ENCODE assay signal across 8 cellular contexts in the genomic region with DNA sequence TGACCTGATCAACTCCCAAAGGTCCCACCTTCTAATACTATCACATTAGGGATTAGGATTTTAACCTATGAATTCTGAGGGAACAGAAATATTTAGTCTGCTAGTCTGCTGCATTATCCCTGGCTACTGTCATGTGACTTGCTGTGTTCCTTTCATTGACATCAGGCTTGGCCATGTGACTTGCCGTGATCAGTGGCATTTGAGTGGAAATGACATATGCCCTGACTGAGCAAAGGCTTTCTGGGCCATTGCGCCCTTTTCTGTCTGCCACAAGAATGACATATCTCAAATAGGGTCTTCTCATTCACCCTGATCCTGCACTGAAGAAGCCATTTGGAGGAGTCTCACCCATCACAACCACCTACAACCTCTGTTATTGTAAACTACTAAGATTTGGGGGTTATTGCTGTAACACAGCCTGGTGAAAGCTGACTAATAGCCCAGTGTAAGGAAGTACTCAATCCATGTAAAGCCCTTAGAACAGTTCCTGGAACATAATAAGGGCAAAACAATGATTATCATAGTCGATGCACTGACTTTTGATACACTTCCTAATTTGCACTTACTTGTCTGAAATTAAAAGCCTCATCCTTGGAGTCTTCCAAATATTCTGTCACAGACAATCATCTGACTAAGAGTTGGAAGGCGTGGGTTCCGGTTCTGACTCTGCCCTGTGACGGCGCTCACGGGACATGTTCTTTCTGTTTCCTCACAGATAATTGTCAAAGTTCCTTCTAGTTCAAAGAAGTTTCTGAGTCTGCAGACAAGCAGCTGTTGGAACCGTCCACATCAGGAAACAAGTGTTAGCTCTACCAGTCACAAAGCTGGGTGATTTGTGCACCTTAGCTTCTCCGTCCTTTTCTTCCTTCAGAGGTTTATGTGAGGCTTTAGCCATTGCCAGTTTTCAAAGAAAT. TPM values are rescaled to one million over a fixed set of nuclear protein-coding genes. Genes with fewer than 3 reads are reported as not detected.
DNase-seq lines count a peak whose midpoint lies in the region; ATAC-seq and TF ChIP-seq lines count a peak whose summit lies in the region.

No MANE protein-coding gene starts in this region.

- H3K27ac ChIP-seq in MM.1S (ENCODE audit: low read length): peak overlapping the region; percentile 93

- H3K9me2 ChIP-seq in MM.1S (replicated peaks; ENCODE audit: insufficient read depth, low read length): no peaks in the 10 kb centered on the region

- H4K20me1 ChIP-seq in MM.1S (ENCODE audit: insufficient read depth, low read length): no peaks in the 10 kb centered on the region

- no peaks in the 10 kb centered on the region for H3K27me3 Mint-ChIP-seq in activated T-cell treated with anti-CD3 and anti-CD28 coated beads, Interleukin-2, amount 50 U/mL, for 24 hours

- H3K36me3 ChIP-seq in MM.1S (replicated peaks; ENCODE audit: insufficient read depth, low read length): no peaks in the 10 kb centered on the region

- peak overlapping the region; percentile 67 for H3K9ac ChIP-seq in MM.1S (ENCODE audit: low read length)

- no peaks in the 10 kb centered on the region for H3K9me3 ChIP-seq in MM.1S (replicated peaks; ENCODE audit: insufficient read depth, low read length)

- DNase-seq in MM.1S: peak; percentile 88
- peak; percentile 69 for DNase-seq in activated T-cell treated with anti-CD3 and anti-CD28 coated beads, Interleukin-2, amount 50 U/mL, for 24 hours
- DNase-seq in left ventricle myocardium superior: peak; percentile 70
- DNase-seq in stimulated activated CD4-positive, alpha-beta T cell treated with anti-CD3 and anti-CD28 coated beads, TNF-alpha, amount 100 ng/mL, for 4 hours (ENCODE audit: low read depth in 3 of 3): peak; percentile 22 to 39 (median 37)
- DNase-seq in kidney glomerular epithelial cell (lab: John Stamatoyannopoulos, UW): no peak
- no peak for DNase-seq in SW480 (ENCODE audit: low spot score)
- DNase-seq in GOT3 (lab: John Stamatoyannopoulos, UW): no peak

- peak; percentile 23 for TF ChIP-seq CTCF in MM.1S (IDR thresholded peaks at IDR 0.05; ENCODE audit: low read length)

- H3K4me3 ChIP-seq in MM.1S (ENCODE audit: low read length): peak overlapping the region; percentile 41

- no peaks in the 10 kb centered on the region for H3K9me3 Mint-ChIP-seq in activated T-cell treated with anti-CD3 and anti-CD28 coated beads, Interleukin-2, amount 50 U/mL, for 24 hours

- peak overlapping the region; percentile 41 for H2AFZ ChIP-seq in MM.1S (ENCODE audit: low read length)

- H3K79me2 ChIP-seq in MM.1S (ENCODE audit: low read length): no peaks in the 10 kb centered on the region

- peak overlapping the region; percentile 65 for H3K27ac Mint-ChIP-seq in activated T-cell treated with anti-CD3 and anti-CD28 coated beads, Interleukin-2, amount 50 U/mL, for 24 hours

- ATAC-seq in GM21360 (IDR thresholded peaks at IDR 0.05; ENCODE audit: unreplicated experiment) (peak; percentile 61), left ventricle myocardium superior (peak; percentile 86)

- H3F3A ChIP-seq in MM.1S (ENCODE audit: insufficient read depth, low read length): peaks cover 27% of the 10 kb centered on the region

- intact Hi-C loops in left ventricle myocardium superior (cut with micrococcal nuclease): no loop called here

- peaks cover 53% of the 10 kb centered on the region for H3K4me1 ChIP-seq in MM.1S (ENCODE audit: low read length)

- H3K36me3 Mint-ChIP-seq in activated T-cell treated with anti-CD3 and anti-CD28 coated beads, Interleukin-2, amount 50 U/mL, for 24 hours (ENCODE audit: low read depth): no peaks in the 10 kb centered on the region

- H3K4me1 Mint-ChIP-seq in activated T-cell treated with anti-CD3 and anti-CD28 coated beads, Interleukin-2, amount 50 U/mL, for 24 hours (ENCODE audit: low read depth): peaks cover 52% of the 10 kb centered on the region

- H3K4me2 ChIP-seq in MM.1S (ENCODE audit: low read depth, low read length): peak overlapping the region; percentile 70

- peak overlapping the region; percentile 51 for H3K4me3 Mint-ChIP-seq in activated T-cell treated with anti-CD3 and anti-CD28 coated beads, Interleukin-2, amount 50 U/mL, for 24 hours

- H3K27me3 ChIP-seq in MM.1S (replicated peaks; ENCODE audit: insufficient read depth, low read length): no peaks in the 10 kb centered on the region

RNA-seq across cellular contexts. Expression of a gene that starts 33.2 kb away (rescaled TPM):
- total RNA-seq in left ventricle myocardium superior: 2.1 TPM

Comparison
In these comparisons a context has a peak if more than half of its experiments do, and no peak if none do; other contexts are left out.
1. DNase-seq: peak in MM.1S (single experiment), activated T-cell treated with anti-CD3 and anti-CD28 coated beads, Interleukin-2, amount 50 U/mL, for 24 hours (single experiment), left ventricle myocardium superior (single experiment) and stimulated activated CD4-positive, alpha-beta T cell treated with anti-CD3 and anti-CD28 coated beads, TNF-alpha, amount 100 ng/mL, for 4 hours (3 of 3); none in kidney glomerular epithelial cell (single experiment), SW480 (single experiment) and GOT3 (single experiment).